ENCODE assay signal across 21 cellular contexts in the genomic region with DNA sequence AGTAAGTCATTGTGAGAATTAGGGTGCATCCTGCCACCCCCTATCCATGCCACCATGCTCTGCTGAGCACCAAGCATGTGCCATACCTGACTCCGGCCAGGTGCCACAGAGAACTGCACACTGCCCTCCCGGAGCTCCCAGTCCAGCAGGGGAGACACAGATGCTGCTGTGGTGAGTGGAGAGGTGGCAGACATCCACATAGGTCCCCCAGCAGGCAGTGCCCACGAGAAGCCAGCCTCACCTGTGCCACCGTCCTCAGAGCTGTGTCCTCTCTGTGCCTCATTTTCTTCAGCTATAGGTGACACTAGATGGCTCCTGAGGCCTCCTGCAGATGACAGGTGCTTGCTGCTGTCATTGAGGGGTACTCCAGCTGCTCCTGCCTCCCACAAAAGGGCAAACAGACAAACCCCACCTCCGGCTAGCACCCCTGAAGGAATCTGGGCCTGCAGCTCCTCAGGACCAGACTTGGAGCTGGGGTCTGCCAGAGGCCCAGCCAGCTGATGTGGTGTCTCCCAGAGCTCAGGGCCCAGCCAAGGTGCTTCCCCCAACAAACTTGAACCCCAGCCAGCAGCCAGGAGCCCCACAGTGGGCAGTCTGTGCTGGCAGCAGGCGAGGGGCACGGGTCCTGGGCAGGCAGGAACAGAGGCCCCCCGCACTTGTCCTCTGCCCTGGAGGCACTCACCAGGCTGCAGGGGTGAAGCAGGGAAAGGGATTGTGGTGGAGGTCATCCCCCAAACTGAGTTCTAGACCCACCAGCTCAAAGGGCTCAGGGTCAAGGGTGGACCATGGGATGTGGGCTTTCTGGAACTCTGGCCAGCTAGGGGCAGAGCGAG. TPM values are rescaled to one million over a fixed set of nuclear protein-coding genes. Genes with fewer than 3 reads are reported as not detected.
DNase-seq lines count a peak whose midpoint lies in the region; ATAC-seq and TF ChIP-seq lines count a peak whose summit lies in the region.
"Had no signal": no experiment of that assay in that cellular context is flagged by ENCODE, and none has a peak within 500 bp of the region (broad histone marks: within the 10 kb centered on the region; RNA-seq: fewer than 3 reads in every experiment).

No MANE protein-coding gene starts in this region.

- DNase-seq in DMS53 (lab: John Stamatoyannopoulos, UW): peak; percentile 71
- DNase-seq in DMS53 treated with DMSO at 0.1 percent for 48 hours (lab: John Stamatoyannopoulos, UW; ENCODE audit: unreplicated experiment): no peak
- DNase-seq in GM12865 (ENCODE audit: low read depth): peak; percentile 25
- peak; percentile 40 for DNase-seq in RPMI8226
- no peak for DNase-seq in naive thymus-derived CD8-positive, alpha-beta T cell
- DNase-seq in retina: no peak
- DNase-seq in GM19238 (ENCODE audit: insufficient read length, low spot score): no peak
- no peak for DNase-seq in activated CD8-positive, alpha-beta memory T cell treated with anti-CD3 and anti-CD28 coated beads, Interleukin-2, amount 50 U/mL, for 48 hours
- DNase-seq: left ventricle myocardium superior; MM.1S; NCI-H187 treated with DMSO at 0.1 percent for 48 hours; NCI-H446; stimulated activated CD4-positive, alpha-beta T cell treated with anti-CD3 and anti-CD28 coated beads, Interleukin-4, amount 100 ng/mL, for 4 hours; stimulated activated CD8-positive, alpha-beta memory T cell treated with anti-CD3 and anti-CD28 coated beads, Interleukin-4, amount 100 ng/mL, for 48 hours; T-helper 9 cell had no signal

- no peak overlapping the region for H3K4me3 ChIP-seq in GM12865 (ENCODE audit: low read depth, low read length)
- H3K4me3 ChIP-seq: BLaER1 treated with 17β-estradiol and CSF1 and Interleukin-3, amounts not matched to agents 10 nM and 100 nM; cardiac muscle cell; smooth muscle cell; thoracic aorta had no signal

- no peaks in the 10 kb centered on the region for H3K9me3 Mint-ChIP-seq in naive thymus-derived CD8-positive, alpha-beta T cell

- no peak for TF ChIP-seq CTCF in GM12865 (IDR thresholded peaks at IDR 0.05; ENCODE audit: insufficient read depth, low read depth, low read length, missing control alignments)

- peak overlapping the region; percentile 36 to 90 (median 72) for H3K27ac Mint-ChIP-seq in naive thymus-derived CD8-positive, alpha-beta T cell

- peak overlapping the region in 5 of 10 donors; percentile 18 to 77 (median 39) for H3K4me3 Mint-ChIP-seq in naive thymus-derived CD8-positive, alpha-beta T cell

- peaks cover 21 to 44% (median 35%) of the 10 kb centered on the region in 4 donors for H3K4me1 Mint-ChIP-seq in naive thymus-derived CD8-positive, alpha-beta T cell

- POLR2A ChIA-PET in naive thymus-derived CD8-positive, alpha-beta T cell (lab: Charles Lee): interaction anchor here (0.6 to 14.8 kb wide), 11 partner anchors 11 to 395 kb away, joined by 3 to 152 read pairs (median 3); a partner anchor contains a TSS

- ATAC-seq in naive thymus-derived CD8-positive, alpha-beta T cell: peak in 1 of 2 donors; percentile 19
- ATAC-seq: esophagus mucosa, left ventricle myocardium superior had no signal

- no peaks in the 10 kb centered on the region for H3K27me3 Mint-ChIP-seq in naive thymus-derived CD8-positive, alpha-beta T cell

- no peaks in the 10 kb centered on the region for H3K36me3 Mint-ChIP-seq in naive thymus-derived CD8-positive, alpha-beta T cell

RNA-seq across cellular contexts. Expression of a gene that starts 17.1 kb away (rescaled TPM):
- total RNA-seq in naive thymus-derived CD8-positive, alpha-beta T cell: 1 to 10 TPM; 3.4 to 3.7 TPM
- polyA plus RNA-seq in naive thymus-derived CD8-positive, alpha-beta T cell: 1 to 10 TPM in 2 of 3 donors, under 1 TPM in 1; 0.28 to 2.8 (median 1.8) TPM
- total RNA-seq: Daoy, esophagus mucosa, left ventricle myocardium superior, smooth muscle cell, thoracic aorta had no signal
- polyA plus RNA-seq: smooth muscle cell had no signal

RNA-seq across cellular contexts. Expression of a gene that starts 20.4 kb away (rescaled TPM):
- total RNA-seq in naive thymus-derived CD8-positive, alpha-beta T cell: 100 to 1,000 TPM; 199 to 210 TPM
- 10 to 100 TPM; 46.0 to 62.6 (median 49.0) TPM for polyA plus RNA-seq in naive thymus-derived CD8-positive, alpha-beta T cell

RNA-seq across cellular contexts. Expression of a gene that starts 45.0 kb away (rescaled TPM):
- under 1 TPM in 1 of 2 experiments, not detected in 1; 0.21 TPM for total RNA-seq in naive thymus-derived CD8-positive, alpha-beta T cell
- 1 to 10 TPM in 2 of 3 donors, not detected in 1; 1.9 to 4.6 TPM for polyA plus RNA-seq in naive thymus-derived CD8-positive, alpha-beta T cell
- total RNA-seq: cardiac muscle cell, Daoy, esophagus mucosa, left ventricle myocardium superior, smooth muscle cell, thoracic aorta had no signal

RNA-seq across cellular contexts. Expression of a gene that starts 49.4 kb away (rescaled TPM):
- total RNA-seq in naive thymus-derived CD8-positive, alpha-beta T cell: not detected
- under 1 TPM in 1 of 3 donors, not detected in 2; 0.70 TPM for polyA plus RNA-seq in naive thymus-derived CD8-positive, alpha-beta T cell
- total RNA-seq: cardiac muscle cell, Daoy, left ventricle myocardium superior, smooth muscle cell had no signal
- polyA plus RNA-seq: smooth muscle cell had no signal

RNA-seq across cellular contexts. Expression of a gene that starts 51.6 kb away (rescaled TPM):
- 10 to 100 TPM; 79.7 to 80.5 TPM for total RNA-seq in naive thymus-derived CD8-positive, alpha-beta T cell
- 10 to 100 TPM; 53.3 to 79.1 (median 64.5) TPM for polyA plus RNA-seq in naive thymus-derived CD8-positive, alpha-beta T cell

Comparison
In these comparisons a context has a peak if more than half of its experiments do, and no peak if none do; other contexts are left out.
1. DNase-seq: peak in DMS53 (single experiment), GM12865 (single experiment) and RPMI8226 (single experiment); none in DMS53 treated with DMSO at 0.1 percent for 48 hours (single experiment), naive thymus-derived CD8-positive, alpha-beta T cell (0 of 10), retina (single experiment), GM19238 (single experiment) and activated CD8-positive, alpha-beta memory T cell treated with anti-CD3 and anti-CD28 coated beads, Interleukin-2, amount 50 U/mL, for 48 hours (single experiment).